ENCODE assay signal across 1 cellular context in the genomic region with DNA sequence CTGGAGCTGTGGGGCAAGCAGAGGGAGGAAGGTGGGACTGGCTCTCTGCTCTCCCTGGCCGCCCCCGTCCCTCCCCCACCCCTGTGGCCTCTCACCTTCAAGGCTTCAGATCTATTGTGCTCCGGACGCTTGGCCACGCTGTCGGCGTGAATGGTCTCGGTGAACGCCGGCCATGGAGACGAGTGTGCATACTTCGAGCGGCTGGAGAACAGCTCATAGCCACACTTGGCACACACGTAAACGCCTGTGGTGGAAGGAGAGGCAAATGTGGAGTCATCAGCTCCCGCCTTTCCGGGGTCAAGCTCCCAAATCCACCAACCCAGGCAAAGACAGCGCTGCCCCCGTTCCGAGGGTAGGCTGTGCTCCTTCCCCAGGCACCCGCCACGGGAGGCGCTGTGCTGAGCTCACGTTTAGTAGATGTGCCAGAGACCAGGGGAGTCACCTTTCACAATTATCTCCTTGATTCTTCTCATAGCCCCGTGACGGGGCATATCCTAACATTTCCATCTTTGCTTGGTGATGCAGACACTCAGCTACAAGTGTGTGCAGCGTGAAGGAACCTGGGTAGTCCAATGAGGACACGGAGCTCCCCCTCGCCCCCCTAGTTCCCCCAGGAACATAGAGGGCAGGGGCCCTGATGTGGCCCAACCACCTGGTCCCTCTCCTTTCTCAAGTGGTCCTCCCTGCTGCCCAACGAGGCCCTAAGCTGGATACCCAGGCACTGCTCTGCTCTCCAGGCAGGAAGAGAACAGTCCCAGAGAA.
A peak's percentile ranks its signal among the peaks of the same experiment; 100 is the strongest.
TF ChIP-seq lines count a peak whose summit lies in the region.

No MANE protein-coding gene starts in this region.

TF ChIP-seq in HEK293, 187 proteins besides CTCF, POLR2A, EP300 and RAD21 (continued from another document and continues in another):
- TF ChIP-seq, protein P1, sequence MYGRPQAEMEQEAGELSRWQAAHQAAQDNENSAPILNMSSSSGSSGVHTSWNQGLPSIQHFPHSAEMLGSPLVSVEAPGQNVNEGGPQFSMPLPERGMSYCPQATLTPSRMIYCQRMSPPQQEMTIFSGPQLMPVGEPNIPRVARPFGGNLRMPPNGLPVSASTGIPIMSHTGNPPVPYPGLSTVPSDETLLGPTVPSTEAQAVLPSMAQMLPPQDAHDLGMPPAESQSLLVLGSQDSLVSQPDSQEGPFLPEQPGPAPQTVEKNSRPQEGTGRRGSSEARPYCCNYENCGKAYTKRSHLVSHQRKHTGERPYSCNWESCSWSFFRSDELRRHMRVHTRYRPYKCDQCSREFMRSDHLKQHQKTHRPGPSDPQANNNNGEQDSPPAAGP (tag by site-specific recombination; IDR thresholded peaks at IDR 0.05) = no peak; the same call in 1 of the 2 replicates
- TF ChIP-seq ZNF2 (tag by site-specific recombination; IDR thresholded peaks at IDR 0.05) (no peak), GLIS1 (tag by site-specific recombination; IDR thresholded peaks at IDR 0.05) (no peak), ZNF211 (tag by site-specific recombination; IDR thresholded peaks at IDR 0.05; ENCODE audit: low read depth) (no peak), ZNF777 (tag by site-specific recombination; IDR thresholded peaks at IDR 0.05; ENCODE audit: borderline replicate concordance) (no peak), ZNF449 (tag by site-specific recombination; IDR thresholded peaks at IDR 0.05) (no peak), ZNF521 (tag by site-specific recombination; IDR thresholded peaks at IDR 0.05) (no peak), ZBTB10 (tag by site-specific recombination; IDR thresholded peaks at IDR 0.05) (no peak), ZNF791 (tag by site-specific recombination; IDR thresholded peaks at IDR 0.05) (no peak), ZNF10 (tag by site-specific recombination; IDR thresholded peaks at IDR 0.05) (no peak), ZNF510 (tag by site-specific recombination; IDR thresholded peaks at IDR 0.05; ENCODE audit: insufficient replicate concordance) (no peak), PRDM6 (tag by site-specific recombination; IDR thresholded peaks at IDR 0.05) (no peak), ZNF335 (tag by site-specific recombination; conservative IDR thresholded peaks at IDR 0.05) (peak; percentile 66), ZNF280C (tag by site-specific recombination; IDR thresholded peaks at IDR 0.05) (no peak), MZF1 (tag by site-specific recombination; IDR thresholded peaks at IDR 0.05; ENCODE audit: borderline replicate concordance) (no peak), ZNF76 (tag by site-specific recombination; IDR thresholded peaks at IDR 0.05; ENCODE audit: borderline replicate concordance, low read depth) (no peak), ZNF513 (tag by site-specific recombination; IDR thresholded peaks at IDR 0.05) (no peak), ZBTB1 (tag by site-specific recombination; IDR thresholded peaks at IDR 0.05) (no peak), ZNF529 (tag by site-specific recombination; IDR thresholded peaks at IDR 0.05; ENCODE audit: insufficient replicate concordance) (no peak), ZSCAN30 (tag by site-specific recombination; IDR thresholded peaks at IDR 0.05) (no peak), ZBTB20 (tag by site-specific recombination; IDR thresholded peaks at IDR 0.05) (no peak), ZNF626 (tag by site-specific recombination; IDR thresholded peaks at IDR 0.05) (no peak), ZBTB48 (tag by site-specific recombination; IDR thresholded peaks at IDR 0.05) (0 out of 2 replicates have a peak, but pooled peaks have one; percentile 24), MEIS1 (CRISPR knock-in tag; IDR thresholded peaks at IDR 0.05; ENCODE audit: borderline replicate concordance) (no peak), SP2 (tag by site-specific recombination; IDR thresholded peaks at IDR 0.05) (peak; percentile 59), SP3 (tag by site-specific recombination; IDR thresholded peaks at IDR 0.05) (no peak), ZNF792 (tag by site-specific recombination; IDR thresholded peaks at IDR 0.05) (no peak), OVOL3 (tag by site-specific recombination; IDR thresholded peaks at IDR 0.05) (no peak), ZNF148 (tag by site-specific recombination; IDR thresholded peaks at IDR 0.05; ENCODE audit: borderline replicate concordance) (no peak), KLF10 (tag by site-specific recombination; IDR thresholded peaks at IDR 0.05) (no peak), ZFP41 (tag by site-specific recombination; IDR thresholded peaks at IDR 0.05; ENCODE audit: borderline replicate concordance) (no peak), ZBTB8A (tag by site-specific recombination; IDR thresholded peaks at IDR 0.05) (peak; percentile 21; the same call in 1 of the 2 replicates)
- TF ChIP-seq, protein P2, sequence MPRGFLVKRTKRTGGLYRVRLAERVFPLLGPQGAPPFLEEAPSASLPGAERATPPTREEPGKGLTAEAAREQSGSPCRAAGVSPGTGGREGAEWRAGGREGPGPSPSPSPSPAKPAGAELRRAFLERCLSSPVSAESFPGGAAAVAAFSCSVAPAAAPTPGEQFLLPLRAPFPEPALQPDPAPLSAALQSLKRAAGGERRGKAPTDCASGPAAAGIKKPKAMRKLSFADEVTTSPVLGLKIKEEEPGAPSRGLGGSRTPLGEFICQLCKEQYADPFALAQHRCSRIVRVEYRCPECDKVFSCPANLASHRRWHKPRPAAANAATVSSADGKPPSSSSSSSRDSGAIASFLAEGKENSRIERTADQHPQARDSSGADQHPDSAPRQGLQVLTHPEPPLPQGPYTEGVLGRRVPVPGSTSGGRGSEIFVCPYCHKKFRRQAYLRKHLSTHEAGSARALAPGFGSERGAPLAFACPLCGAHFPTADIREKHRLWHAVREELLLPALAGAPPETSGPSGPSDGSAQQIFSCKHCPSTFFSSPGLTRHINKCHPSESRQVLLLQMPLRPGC (tag by site-specific recombination; IDR thresholded peaks at IDR 0.05) = no peak
- TF ChIP-seq, protein P3, sequence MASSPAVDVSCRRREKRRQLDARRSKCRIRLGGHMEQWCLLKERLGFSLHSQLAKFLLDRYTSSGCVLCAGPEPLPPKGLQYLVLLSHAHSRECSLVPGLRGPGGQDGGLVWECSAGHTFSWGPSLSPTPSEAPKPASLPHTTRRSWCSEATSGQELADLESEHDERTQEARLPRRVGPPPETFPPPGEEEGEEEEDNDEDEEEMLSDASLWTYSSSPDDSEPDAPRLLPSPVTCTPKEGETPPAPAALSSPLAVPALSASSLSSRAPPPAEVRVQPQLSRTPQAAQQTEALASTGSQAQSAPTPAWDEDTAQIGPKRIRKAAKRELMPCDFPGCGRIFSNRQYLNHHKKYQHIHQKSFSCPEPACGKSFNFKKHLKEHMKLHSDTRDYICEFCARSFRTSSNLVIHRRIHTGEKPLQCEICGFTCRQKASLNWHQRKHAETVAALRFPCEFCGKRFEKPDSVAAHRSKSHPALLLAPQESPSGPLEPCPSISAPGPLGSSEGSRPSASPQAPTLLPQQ (tag by site-specific recombination; IDR thresholded peaks at IDR 0.05) = no peak
- TF ChIP-seq, protein P4, sequence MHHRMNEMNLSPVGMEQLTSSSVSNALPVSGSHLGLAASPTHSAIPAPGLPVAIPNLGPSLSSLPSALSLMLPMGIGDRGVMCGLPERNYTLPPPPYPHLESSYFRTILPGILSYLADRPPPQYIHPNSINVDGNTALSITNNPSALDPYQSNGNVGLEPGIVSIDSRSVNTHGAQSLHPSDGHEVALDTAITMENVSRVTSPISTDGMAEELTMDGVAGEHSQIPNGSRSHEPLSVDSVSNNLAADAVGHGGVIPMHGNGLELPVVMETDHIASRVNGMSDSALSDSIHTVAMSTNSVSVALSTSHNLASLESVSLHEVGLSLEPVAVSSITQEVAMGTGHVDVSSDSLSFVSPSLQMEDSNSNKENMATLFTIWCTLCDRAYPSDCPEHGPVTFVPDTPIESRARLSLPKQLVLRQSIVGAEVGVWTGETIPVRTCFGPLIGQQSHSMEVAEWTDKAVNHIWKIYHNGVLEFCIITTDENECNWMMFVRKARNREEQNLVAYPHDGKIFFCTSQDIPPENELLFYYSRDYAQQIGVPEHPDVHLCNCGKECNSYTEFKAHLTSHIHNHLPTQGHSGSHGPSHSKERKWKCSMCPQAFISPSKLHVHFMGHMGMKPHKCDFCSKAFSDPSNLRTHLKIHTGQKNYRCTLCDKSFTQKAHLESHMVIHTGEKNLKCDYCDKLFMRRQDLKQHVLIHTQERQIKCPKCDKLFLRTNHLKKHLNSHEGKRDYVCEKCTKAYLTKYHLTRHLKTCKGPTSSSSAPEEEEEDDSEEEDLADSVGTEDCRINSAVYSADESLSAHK (tag by site-specific recombination; IDR thresholded peaks at IDR 0.05) = no peak
